1 cellular context compared by ENCODE assay signal in the genomic region with DNA sequence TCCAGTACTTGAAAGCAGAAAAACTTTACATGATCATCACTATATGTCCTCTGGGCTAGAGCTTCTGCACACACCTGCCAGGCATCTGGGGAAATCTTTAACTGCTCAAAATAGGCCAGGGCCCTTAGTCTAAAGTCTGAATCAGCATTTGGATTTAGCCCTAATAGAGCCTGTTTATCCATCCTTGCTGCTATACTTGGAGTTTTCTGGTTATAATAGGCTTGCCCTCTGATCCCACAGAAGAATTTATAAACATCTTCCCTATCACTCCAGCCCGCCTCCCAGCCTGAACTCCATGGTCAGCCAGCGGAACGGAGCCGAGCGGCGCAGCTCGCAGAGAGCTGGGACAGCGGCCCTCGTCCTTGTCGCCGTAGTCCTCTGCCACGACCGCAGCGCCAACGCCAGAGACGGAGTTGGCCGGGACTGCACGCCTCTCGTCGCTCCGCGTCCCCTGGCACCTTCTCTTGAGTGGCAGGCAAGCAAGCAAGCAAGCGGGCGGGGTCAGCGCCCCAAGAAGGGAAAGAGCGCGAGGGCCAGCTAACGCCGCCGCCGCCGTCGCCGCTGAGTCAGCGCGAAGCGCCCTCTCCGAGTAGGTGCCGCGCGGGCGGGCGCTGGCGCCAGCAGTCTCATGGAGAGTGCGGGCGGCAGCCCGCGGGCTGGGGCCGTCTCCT.
TF ChIP-seq lines count a peak whose summit lies in the region.

No MANE protein-coding gene starts in this region.

TF ChIP-seq in HepG2, 621 proteins besides CTCF, POLR2A, EP300 and RAD21 (continued from another document and continues in another):
- TF ChIP-seq HNF4G (IDR thresholded peaks at IDR 0.05; ENCODE audit: borderline replicate concordance, low read depth, low read length) = no peak
- peak; percentile 81 for TF ChIP-seq HNF4G (CRISPR knock-in tag; IDR thresholded peaks at IDR 0.05; ENCODE audit: borderline replicate concordance, low read depth)
- TF ChIP-seq TBL1XR1 (IDR thresholded peaks at IDR 0.05; ENCODE audit: borderline replicate concordance, low read length, partially characterized antibody) = no peak
- peak; percentile 68; the same call in 1 of the 2 replicates for TF ChIP-seq HDAC2 (CRISPR knock-in tag; IDR thresholded peaks at IDR 0.05)
- TF ChIP-seq KMT2B (CRISPR knock-in tag; IDR thresholded peaks at IDR 0.05) = peak; percentile 89
- 0 out of 2 replicates have a peak, but pooled peaks have one; percentile 62 for TF ChIP-seq MATR3 (CRISPR knock-in tag; IDR thresholded peaks at IDR 0.05)
- TF ChIP-seq, protein P1, sequence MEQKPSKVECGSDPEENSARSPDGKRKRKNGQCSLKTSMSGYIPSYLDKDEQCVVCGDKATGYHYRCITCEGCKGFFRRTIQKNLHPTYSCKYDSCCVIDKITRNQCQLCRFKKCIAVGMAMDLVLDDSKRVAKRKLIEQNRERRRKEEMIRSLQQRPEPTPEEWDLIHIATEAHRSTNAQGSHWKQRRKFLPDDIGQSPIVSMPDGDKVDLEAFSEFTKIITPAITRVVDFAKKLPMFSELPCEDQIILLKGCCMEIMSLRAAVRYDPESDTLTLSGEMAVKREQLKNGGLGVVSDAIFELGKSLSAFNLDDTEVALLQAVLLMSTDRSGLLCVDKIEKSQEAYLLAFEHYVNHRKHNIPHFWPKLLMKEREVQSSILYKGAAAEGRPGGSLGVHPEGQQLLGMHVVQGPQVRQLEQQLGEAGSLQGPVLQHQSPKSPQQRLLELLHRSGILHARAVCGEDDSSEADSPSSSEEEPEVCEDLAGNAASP (CRISPR knock-in tag; IDR thresholded peaks at IDR 0.05; ENCODE audit: borderline replicate concordance) = peak; percentile 53; the same call in 1 of the 2 replicates
- peak; percentile 67; the same call in 1 of the 2 replicates for TF ChIP-seq ZNF564 (CRISPR knock-in tag; IDR thresholded peaks at IDR 0.05)
- TF ChIP-seq, protein P2, sequence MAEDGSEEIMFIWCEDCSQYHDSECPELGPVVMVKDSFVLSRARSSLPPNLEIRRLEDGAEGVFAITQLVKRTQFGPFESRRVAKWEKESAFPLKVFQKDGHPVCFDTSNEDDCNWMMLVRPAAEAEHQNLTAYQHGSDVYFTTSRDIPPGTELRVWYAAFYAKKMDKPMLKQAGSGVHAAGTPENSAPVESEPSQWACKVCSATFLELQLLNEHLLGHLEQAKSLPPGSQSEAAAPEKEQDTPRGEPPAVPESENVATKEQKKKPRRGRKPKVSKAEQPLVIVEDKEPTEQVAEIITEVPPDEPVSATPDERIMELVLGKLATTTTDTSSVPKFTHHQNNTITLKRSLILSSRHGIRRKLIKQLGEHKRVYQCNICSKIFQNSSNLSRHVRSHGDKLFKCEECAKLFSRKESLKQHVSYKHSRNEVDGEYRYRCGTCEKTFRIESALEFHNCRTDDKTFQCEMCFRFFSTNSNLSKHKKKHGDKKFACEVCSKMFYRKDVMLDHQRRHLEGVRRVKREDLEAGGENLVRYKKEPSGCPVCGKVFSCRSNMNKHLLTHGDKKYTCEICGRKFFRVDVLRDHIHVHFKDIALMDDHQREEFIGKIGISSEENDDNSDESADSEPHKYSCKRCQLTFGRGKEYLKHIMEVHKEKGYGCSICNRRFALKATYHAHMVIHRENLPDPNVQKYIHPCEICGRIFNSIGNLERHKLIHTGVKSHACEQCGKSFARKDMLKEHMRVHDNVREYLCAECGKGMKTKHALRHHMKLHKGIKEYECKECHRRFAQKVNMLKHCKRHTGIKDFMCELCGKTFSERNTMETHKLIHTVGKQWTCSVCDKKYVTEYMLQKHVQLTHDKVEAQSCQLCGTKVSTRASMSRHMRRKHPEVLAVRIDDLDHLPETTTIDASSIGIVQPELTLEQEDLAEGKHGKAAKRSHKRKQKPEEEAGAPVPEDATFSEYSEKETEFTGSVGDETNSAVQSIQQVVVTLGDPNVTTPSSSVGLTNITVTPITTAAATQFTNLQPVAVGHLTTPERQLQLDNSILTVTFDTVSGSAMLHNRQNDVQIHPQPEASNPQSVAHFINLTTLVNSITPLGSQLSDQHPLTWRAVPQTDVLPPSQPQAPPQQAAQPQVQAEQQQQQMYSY (CRISPR knock-in tag; IDR thresholded peaks at IDR 0.05) = 0 out of 2 replicates have a peak, but pooled peaks have one; percentile 43
- TF ChIP-seq ZSCAN31 (CRISPR knock-in tag; IDR thresholded peaks at IDR 0.05; ENCODE audit: low read depth) = no peak
- TF ChIP-seq, protein P3, sequence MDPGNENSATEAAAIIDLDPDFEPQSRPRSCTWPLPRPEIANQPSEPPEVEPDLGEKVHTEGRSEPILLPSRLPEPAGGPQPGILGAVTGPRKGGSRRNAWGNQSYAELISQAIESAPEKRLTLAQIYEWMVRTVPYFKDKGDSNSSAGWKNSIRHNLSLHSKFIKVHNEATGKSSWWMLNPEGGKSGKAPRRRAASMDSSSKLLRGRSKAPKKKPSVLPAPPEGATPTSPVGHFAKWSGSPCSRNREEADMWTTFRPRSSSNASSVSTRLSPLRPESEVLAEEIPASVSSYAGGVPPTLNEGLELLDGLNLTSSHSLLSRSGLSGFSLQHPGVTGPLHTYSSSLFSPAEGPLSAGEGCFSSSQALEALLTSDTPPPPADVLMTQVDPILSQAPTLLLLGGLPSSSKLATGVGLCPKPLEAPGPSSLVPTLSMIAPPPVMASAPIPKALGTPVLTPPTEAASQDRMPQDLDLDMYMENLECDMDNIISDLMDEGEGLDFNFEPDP (CRISPR knock-in tag; conservative IDR thresholded peaks at IDR 0.05) = no peak
- no peak for TF ChIP-seq ZNF17 (CRISPR knock-in tag; IDR thresholded peaks at IDR 0.05)
- TF ChIP-seq ZFP62 (CRISPR knock-in tag; IDR thresholded peaks at IDR 0.05) = no peak
- TF ChIP-seq NFIC (IDR thresholded peaks at IDR 0.05; ENCODE audit: low read length) = no peak
- TF ChIP-seq ZNF136 (CRISPR knock-in tag; IDR thresholded peaks at IDR 0.05; ENCODE audit: low read depth) = peak; percentile 82; the same call in 1 of the 2 replicates
- TF ChIP-seq CCDC6 (CRISPR knock-in tag; IDR thresholded peaks at IDR 0.05) = no peak; the same call in 1 of the 2 replicates
- no peak for TF ChIP-seq HOXD1 (CRISPR knock-in tag; IDR thresholded peaks at IDR 0.05)
- peak; percentile 66 for TF ChIP-seq THAP11 (CRISPR knock-in tag; IDR thresholded peaks at IDR 0.05)
- no peak for TF ChIP-seq TCF7 (IDR thresholded peaks at IDR 0.05; ENCODE audit: low read depth)
- no peak for TF ChIP-seq MAF1 (CRISPR knock-in tag; IDR thresholded peaks at IDR 0.05; ENCODE audit: borderline replicate concordance)
- peak; percentile 98 for TF ChIP-seq XRCC5 (optimal IDR thresholded peaks at IDR 0.05; ENCODE audit: low read length)
- TF ChIP-seq ZNF672 (CRISPR knock-in tag; IDR thresholded peaks at IDR 0.05) = no peak
- no peak for TF ChIP-seq MBD4 (IDR thresholded peaks at IDR 0.05; ENCODE audit: borderline replicate concordance, low read length)
- TF ChIP-seq ZNF337 (CRISPR knock-in tag; IDR thresholded peaks at IDR 0.05; ENCODE audit: borderline replicate concordance, low read depth) = peak; percentile 68; the same call in 1 of the 2 replicates
- TF ChIP-seq PHF20 (CRISPR knock-in tag; IDR thresholded peaks at IDR 0.05) = peak; percentile 26; the same call in 1 of the 2 replicates
- TF ChIP-seq MED13 (CRISPR knock-in tag; IDR thresholded peaks at IDR 0.05) = no peak
- peak; percentile 22; the same call in 1 of the 2 replicates for TF ChIP-seq HNF4A (CRISPR knock-in tag; IDR thresholded peaks at IDR 0.05)
- peak; percentile 72 for TF ChIP-seq ZFY (CRISPR knock-in tag; IDR thresholded peaks at IDR 0.05)
- TF ChIP-seq KLF6 (CRISPR knock-in tag; IDR thresholded peaks at IDR 0.05) = 0 out of 2 replicates have a peak, but pooled peaks have one; percentile 67
- TF ChIP-seq RCOR2 (CRISPR knock-in tag; IDR thresholded peaks at IDR 0.05) = no peak
- no peak for TF ChIP-seq PAWR (CRISPR knock-in tag; IDR thresholded peaks at IDR 0.05; ENCODE audit: borderline replicate concordance)
- TF ChIP-seq, protein P4, sequence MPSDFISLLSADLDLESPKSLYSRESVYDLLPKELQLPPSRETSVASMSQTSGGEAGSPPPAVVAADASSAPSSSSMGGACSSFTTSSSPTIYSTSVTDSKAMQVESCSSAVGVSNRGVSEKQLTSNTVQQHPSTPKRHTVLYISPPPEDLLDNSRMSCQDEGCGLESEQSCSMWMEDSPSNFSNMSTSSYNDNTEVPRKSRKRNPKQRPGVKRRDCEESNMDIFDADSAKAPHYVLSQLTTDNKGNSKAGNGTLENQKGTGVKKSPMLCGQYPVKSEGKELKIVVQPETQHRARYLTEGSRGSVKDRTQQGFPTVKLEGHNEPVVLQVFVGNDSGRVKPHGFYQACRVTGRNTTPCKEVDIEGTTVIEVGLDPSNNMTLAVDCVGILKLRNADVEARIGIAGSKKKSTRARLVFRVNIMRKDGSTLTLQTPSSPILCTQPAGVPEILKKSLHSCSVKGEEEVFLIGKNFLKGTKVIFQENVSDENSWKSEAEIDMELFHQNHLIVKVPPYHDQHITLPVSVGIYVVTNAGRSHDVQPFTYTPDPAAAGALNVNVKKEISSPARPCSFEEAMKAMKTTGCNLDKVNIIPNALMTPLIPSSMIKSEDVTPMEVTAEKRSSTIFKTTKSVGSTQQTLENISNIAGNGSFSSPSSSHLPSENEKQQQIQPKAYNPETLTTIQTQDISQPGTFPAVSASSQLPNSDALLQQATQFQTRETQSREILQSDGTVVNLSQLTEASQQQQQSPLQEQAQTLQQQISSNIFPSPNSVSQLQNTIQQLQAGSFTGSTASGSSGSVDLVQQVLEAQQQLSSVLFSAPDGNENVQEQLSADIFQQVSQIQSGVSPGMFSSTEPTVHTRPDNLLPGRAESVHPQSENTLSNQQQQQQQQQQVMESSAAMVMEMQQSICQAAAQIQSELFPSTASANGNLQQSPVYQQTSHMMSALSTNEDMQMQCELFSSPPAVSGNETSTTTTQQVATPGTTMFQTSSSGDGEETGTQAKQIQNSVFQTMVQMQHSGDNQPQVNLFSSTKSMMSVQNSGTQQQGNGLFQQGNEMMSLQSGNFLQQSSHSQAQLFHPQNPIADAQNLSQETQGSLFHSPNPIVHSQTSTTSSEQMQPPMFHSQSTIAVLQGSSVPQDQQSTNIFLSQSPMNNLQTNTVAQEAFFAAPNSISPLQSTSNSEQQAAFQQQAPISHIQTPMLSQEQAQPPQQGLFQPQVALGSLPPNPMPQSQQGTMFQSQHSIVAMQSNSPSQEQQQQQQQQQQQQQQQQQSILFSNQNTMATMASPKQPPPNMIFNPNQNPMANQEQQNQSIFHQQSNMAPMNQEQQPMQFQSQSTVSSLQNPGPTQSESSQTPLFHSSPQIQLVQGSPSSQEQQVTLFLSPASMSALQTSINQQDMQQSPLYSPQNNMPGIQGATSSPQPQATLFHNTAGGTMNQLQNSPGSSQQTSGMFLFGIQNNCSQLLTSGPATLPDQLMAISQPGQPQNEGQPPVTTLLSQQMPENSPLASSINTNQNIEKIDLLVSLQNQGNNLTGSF (CRISPR knock-in tag; IDR thresholded peaks at IDR 0.05) = no peak; the same call in 1 of the 2 replicates
- TF ChIP-seq ZNF224 (CRISPR knock-in tag; IDR thresholded peaks at IDR 0.05) = peak; percentile 58; the same call in 1 of the 2 replicates
- no peak for TF ChIP-seq GLI4 (CRISPR knock-in tag; IDR thresholded peaks at IDR 0.05; ENCODE audit: borderline replicate concordance)
- TF ChIP-seq HNRNPLL (IDR thresholded peaks at IDR 0.05; ENCODE audit: low read depth, low read length, poor library complexity, severe bottlenecking) = peak; percentile 98
- no peak for TF ChIP-seq FOXK2 (IDR thresholded peaks at IDR 0.05)
- TF ChIP-seq CENPX (CRISPR knock-in tag; IDR thresholded peaks at IDR 0.05) = no peak
- 0 out of 2 replicates have a peak, but pooled peaks have one; percentile 64 for TF ChIP-seq SP140L (CRISPR knock-in tag; IDR thresholded peaks at IDR 0.05; ENCODE audit: borderline replicate concordance)
- TF ChIP-seq, protein P5, sequence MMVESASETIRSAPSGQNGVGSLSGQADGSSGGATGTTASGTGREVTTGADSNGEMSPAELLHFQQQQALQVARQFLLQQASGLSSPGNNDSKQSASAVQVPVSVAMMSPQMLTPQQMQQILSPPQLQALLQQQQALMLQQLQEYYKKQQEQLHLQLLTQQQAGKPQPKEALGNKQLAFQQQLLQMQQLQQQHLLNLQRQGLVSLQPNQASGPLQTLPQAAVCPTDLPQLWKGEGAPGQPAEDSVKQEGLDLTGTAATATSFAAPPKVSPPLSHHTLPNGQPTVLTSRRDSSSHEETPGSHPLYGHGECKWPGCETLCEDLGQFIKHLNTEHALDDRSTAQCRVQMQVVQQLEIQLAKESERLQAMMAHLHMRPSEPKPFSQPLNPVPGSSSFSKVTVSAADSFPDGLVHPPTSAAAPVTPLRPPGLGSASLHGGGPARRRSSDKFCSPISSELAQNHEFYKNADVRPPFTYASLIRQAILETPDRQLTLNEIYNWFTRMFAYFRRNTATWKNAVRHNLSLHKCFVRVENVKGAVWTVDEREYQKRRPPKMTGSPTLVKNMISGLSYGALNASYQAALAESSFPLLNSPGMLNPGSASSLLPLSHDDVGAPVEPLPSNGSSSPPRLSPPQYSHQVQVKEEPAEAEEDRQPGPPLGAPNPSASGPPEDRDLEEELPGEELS (CRISPR knock-in tag; IDR thresholded peaks at IDR 0.05) = peak; percentile 23; the same call in 1 of the 2 replicates
- peak; percentile 89; the same call in 1 of the 2 replicates for TF ChIP-seq ZNF329 (CRISPR knock-in tag; IDR thresholded peaks at IDR 0.05; ENCODE audit: low read depth)
- TF ChIP-seq PHF5A (CRISPR knock-in tag; IDR thresholded peaks at IDR 0.05; ENCODE audit: low read depth, unreplicated experiment) = no peak
- TF ChIP-seq ZNF230 (CRISPR knock-in tag; IDR thresholded peaks at IDR 0.05) = peak; percentile 91
- no peak for TF ChIP-seq ZNF513 (CRISPR knock-in tag; conservative IDR thresholded peaks at IDR 0.05)
- TF ChIP-seq, protein P6, sequence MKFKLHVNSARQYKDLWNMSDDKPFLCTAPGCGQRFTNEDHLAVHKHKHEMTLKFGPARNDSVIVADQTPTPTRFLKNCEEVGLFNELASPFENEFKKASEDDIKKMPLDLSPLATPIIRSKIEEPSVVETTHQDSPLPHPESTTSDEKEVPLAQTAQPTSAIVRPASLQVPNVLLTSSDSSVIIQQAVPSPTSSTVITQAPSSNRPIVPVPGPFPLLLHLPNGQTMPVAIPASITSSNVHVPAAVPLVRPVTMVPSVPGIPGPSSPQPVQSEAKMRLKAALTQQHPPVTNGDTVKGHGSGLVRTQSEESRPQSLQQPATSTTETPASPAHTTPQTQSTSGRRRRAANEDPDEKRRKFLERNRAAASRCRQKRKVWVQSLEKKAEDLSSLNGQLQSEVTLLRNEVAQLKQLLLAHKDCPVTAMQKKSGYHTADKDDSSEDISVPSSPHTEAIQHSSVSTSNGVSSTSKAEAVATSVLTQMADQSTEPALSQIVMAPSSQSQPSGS (CRISPR knock-in tag; IDR thresholded peaks at IDR 0.05) = peak; percentile 55; the same call in 1 of the 2 replicates
